In genomic region chr17:15649861-15650391, GRCh38 we compare ENCODE assay signal across 11 cellular contexts. TPM values are rescaled to one million over a fixed set of nuclear protein-coding genes. Genes with fewer than 3 reads are reported as not detected.
A peak's percentile ranks its signal among the peaks of the same experiment; 100 is the strongest.
DNase-seq lines count a peak whose midpoint lies in the region; ATAC-seq and TF ChIP-seq lines count a peak whose summit lies in the region.
"Had no signal": no experiment of that assay in that cellular context is flagged by ENCODE, and none has a peak within 500 bp of the region (broad histone marks: within the 10 kb centered on the region; RNA-seq: fewer than 3 reads in every experiment).

No MANE protein-coding gene starts in this region.

- dilution Hi-C loops in mammary epithelial cell (cut with HindIII; ENCODE audit: low sequenced_read_pairs): loop anchor here (10.0 kb wide), 1 partner anchor 295 kb away; the partner anchor contains the start of gene ADORA2B

- H3K23ac ChIP-seq in mesenchymal stem cell (ENCODE audit: low read length in 2 of 2): peak overlapping the region in 1 of 2 experiments; percentile 63

- no peak for TF ChIP-seq CTCF in mammary epithelial cell (conservative IDR thresholded peaks at IDR 0.05 in 1 of 2, IDR thresholded peaks at IDR 0.05 in 1 of 2; ENCODE audit: extremely low read depth in 1 of 2, insufficient read depth in 1 of 2, low read depth in 1 of 2, low read length in 2 of 2)
- TF ChIP-seq CTCF in uterus (IDR thresholded peaks at IDR 0.05): no peak
- no peak for TF ChIP-seq CTCF in CD4-positive, alpha-beta T cell (IDR thresholded peaks at IDR 0.05)

- H2AFZ ChIP-seq in mammary epithelial cell (ENCODE audit: low read depth, low read length) (no peak overlapping the region), mesenchymal stem cell (ENCODE audit: low read depth, low read length) (no peak overlapping the region)

- ATAC-seq in CD4-positive, alpha-beta T cell (ENCODE audit: poor library complexity): no peak
- ATAC-seq in GM18870 (IDR thresholded peaks at IDR 0.05; ENCODE audit: unreplicated experiment): no peak
- ATAC-seq: K562 had no signal

- no peaks in the 10 kb centered on the region for H3K9me3 Mint-ChIP-seq in activated CD4-positive, alpha-beta T cell treated with anti-CD3 and anti-CD28 coated beads, Interleukin-2, amount 10 ng/mL, durations not matched to agents 24 days and 14 days
- H3K9me3 Mint-ChIP-seq in CD4-positive, alpha-beta T cell: no peaks in the 10 kb centered on the region

- no peak overlapping the region for H4K91ac ChIP-seq in mesenchymal stem cell (ENCODE audit: low read length)

- 52% methylated on average over 4 of the region's 5 CpGs for WGBS in mammary epithelial cell (ENCODE audit: low coverage, missing lambda C conversion rate)
- 23% methylated on average over 5 of the region's 5 CpGs for WGBS in mesenchymal stem cell

- no TSS peak for BruUV-seq in mammary epithelial cell (replicated peaks; lab: Mats Ljungman, UMichigan)

- H3K9me3 ChIP-seq in mammary epithelial cell (replicated peaks; ENCODE audit: insufficient read depth, low read length): no peaks in the 10 kb centered on the region
- no peaks in the 10 kb centered on the region for H3K9me3 ChIP-seq in mesenchymal stem cell (ENCODE audit: control insufficient read depth, low read length)
- H3K9me3 ChIP-seq in uterus: no peaks in the 10 kb centered on the region
- H3K9me3 ChIP-seq in CD4-positive, alpha-beta T cell (ENCODE audit: control insufficient read depth, low read length): no peaks in the 10 kb centered on the region
- H3K9me3 ChIP-seq: right lobe of liver had no signal

- TF ChIP-seq POLR2A in uterus (IDR thresholded peaks at IDR 0.05): no peak

- H3K36me3 ChIP-seq in mammary epithelial cell (ENCODE audit: insufficient read depth, low read length): peaks cover 2% of the 10 kb centered on the region
- H3K36me3 ChIP-seq in mesenchymal stem cell (ENCODE audit: control insufficient read depth in 1 of 2, insufficient read depth in 2 of 2, low read depth in 1 of 2, low read length in 2 of 2): no peaks in the 10 kb centered on the region
- H3K36me3 ChIP-seq in uterus: no peaks in the 10 kb centered on the region
- H3K36me3 ChIP-seq: right lobe of liver had no signal

- H3K18ac ChIP-seq in mesenchymal stem cell (ENCODE audit: low read depth in 1 of 2, low read length in 2 of 2): no peak overlapping the region

- no peak overlapping the region for H2BK12ac ChIP-seq in mesenchymal stem cell (ENCODE audit: low read length in 2 of 2)

- no peak overlapping the region for H4K8ac ChIP-seq in mesenchymal stem cell (ENCODE audit: low read length)

- peak overlapping the region; percentile 55 to 67 (median 61) for H3K4me3 ChIP-seq in mammary epithelial cell (replicated peaks in 1 of 3; ENCODE audit: insufficient read depth in 1 of 3, low read depth in 2 of 3, low read length in 3 of 3)
- peak overlapping the region; percentile 29 to 80 for H3K4me3 ChIP-seq in mesenchymal stem cell (ENCODE audit: insufficient read depth in 1 of 2, low read depth in 1 of 2, low read length in 2 of 2)
- peak overlapping the region in 1 of 2 donors; percentile 32 for H3K4me3 ChIP-seq in uterus
- H3K4me3 ChIP-seq: right lobe of liver had no signal

- no peak overlapping the region for H2BK15ac ChIP-seq in mesenchymal stem cell (ENCODE audit: low read depth, poor library complexity, severe bottlenecking)

- H3K4me1 ChIP-seq in mammary epithelial cell (ENCODE audit: insufficient read depth, low read length): peaks cover 45% of the 10 kb centered on the region
- H3K4me1 ChIP-seq in mesenchymal stem cell (ENCODE audit: control insufficient read depth, insufficient read depth, low read depth, low read length): peaks cover 8% of the 10 kb centered on the region
- H3K4me1 ChIP-seq in uterus: peaks cover 0 to 3% of the 10 kb centered on the region in 2 donors
- H3K4me1 ChIP-seq: right lobe of liver had no signal

- H2AK5ac ChIP-seq in mesenchymal stem cell (ENCODE audit: low read length, severe bottlenecking): no peak overlapping the region

- peak overlapping the region; percentile 78 for H3K4me3 Mint-ChIP-seq in activated CD4-positive, alpha-beta T cell treated with anti-CD3 and anti-CD28 coated beads, Interleukin-2, amount 10 ng/mL, durations not matched to agents 24 days and 14 days
- no peak overlapping the region for H3K4me3 Mint-ChIP-seq in CD4-positive, alpha-beta T cell

- no peak for DNase-seq in activated CD4-positive, alpha-beta T cell treated with anti-CD3 and anti-CD28 coated beads, Interleukin-2, amount 10 ng/mL, durations not matched to agents 24 days and 14 days
- DNase-seq in activated CD4-positive, alpha-beta T cell treated with anti-CD3 and anti-CD28 coated beads, Interleukin-2, amount 50 U/mL, for 4 hours: no peak
- peak; percentile 65 for DNase-seq in mammary epithelial cell
- DNase-seq in mesenchymal stem cell: peak; percentile 78
- peak; percentile 25 to 61 for DNase-seq in uterus
- DNase-seq in CD4-positive, alpha-beta T cell: no peak
- no peak for DNase-seq in D341Med (ENCODE audit: low spot score)
- DNase-seq: activated CD4-positive, alpha-beta T cell treated with anti-CD3 and anti-CD28 coated beads for 1 hour; right lobe of liver had no signal

- no peak overlapping the region for H2BK5ac ChIP-seq in mesenchymal stem cell (ENCODE audit: low read depth, low read length, poor library complexity, severe bottlenecking)

- H3K27ac ChIP-seq in mammary epithelial cell (ENCODE audit: insufficient read depth, low read depth, low read length): peak overlapping the region; percentile 77
- H3K27ac ChIP-seq in mesenchymal stem cell (ENCODE audit: low read length, poor library complexity, severe bottlenecking): peak overlapping the region; percentile 2
- peak overlapping the region; percentile 50 to 70 for H3K27ac ChIP-seq in uterus
- H3K27ac ChIP-seq in CD4-positive, alpha-beta T cell (ENCODE audit: low read depth, low read length): no peak overlapping the region
- H3K27ac ChIP-seq: right lobe of liver had no signal

- peaks cover 6% of the 10 kb centered on the region for H3K36me3 Mint-ChIP-seq in activated CD4-positive, alpha-beta T cell treated with anti-CD3 and anti-CD28 coated beads, Interleukin-2, amount 10 ng/mL, durations not matched to agents 24 days and 14 days (ENCODE audit: low read depth)
- no peaks in the 10 kb centered on the region for H3K36me3 Mint-ChIP-seq in CD4-positive, alpha-beta T cell (ENCODE audit: low read depth)

- peak overlapping the region; percentile 73 for H3K9ac ChIP-seq in mammary epithelial cell (ENCODE audit: insufficient read depth, low read length)
- peak overlapping the region; percentile 79 for H3K9ac ChIP-seq in mesenchymal stem cell (ENCODE audit: low read length)

- peak overlapping the region; percentile 29 for H3K27ac Mint-ChIP-seq in activated CD4-positive, alpha-beta T cell treated with anti-CD3 and anti-CD28 coated beads, Interleukin-2, amount 10 ng/mL, durations not matched to agents 24 days and 14 days
- H3K27ac Mint-ChIP-seq in CD4-positive, alpha-beta T cell: no peak overlapping the region

- in situ Hi-C loops in mammary epithelial cell (cut with MboI; ENCODE audit: low sequenced_read_pairs in 2 of 2): no loop called here

- H3K4ac ChIP-seq in mesenchymal stem cell (ENCODE audit: low read depth in 1 of 2, low read length in 2 of 2): peak overlapping the region in 1 of 2 experiments; percentile 38

- H3K4me1 Mint-ChIP-seq in activated CD4-positive, alpha-beta T cell treated with anti-CD3 and anti-CD28 coated beads, Interleukin-2, amount 10 ng/mL, durations not matched to agents 24 days and 14 days: peaks cover 48% of the 10 kb centered on the region
- peaks cover 10% of the 10 kb centered on the region for H3K4me1 Mint-ChIP-seq in CD4-positive, alpha-beta T cell (ENCODE audit: low read depth)

- H3K79me1 ChIP-seq in mesenchymal stem cell (replicated peaks; ENCODE audit: low read length, poor library complexity, severe bottlenecking): peaks cover 3% of the 10 kb centered on the region

- CTCF ChIA-PET in mammary epithelial cell (lab: Charles Lee; ENCODE audit: low non-redundant PET): no interaction called here
- CTCF ChIA-PET in CD4-positive, alpha-beta T cell (lab: Charles Lee): no interaction called here

- H3K79me2 ChIP-seq in mammary epithelial cell (ENCODE audit: insufficient read depth, low read length): peaks cover 42% of the 10 kb centered on the region

- H3K27me3 ChIP-seq in mammary epithelial cell (ENCODE audit: insufficient read depth, low read length) (no peaks in the 10 kb centered on the region), mesenchymal stem cell (ENCODE audit: control insufficient read depth in 1 of 2, insufficient read depth in 1 of 2, low read length in 2 of 2) (no peaks in the 10 kb centered on the region), uterus (no peaks in the 10 kb centered on the region)
- H3K27me3 ChIP-seq in CD4-positive, alpha-beta T cell (ENCODE audit: control insufficient read depth, insufficient read depth, low read length): no peaks in the 10 kb centered on the region
- H3K27me3 ChIP-seq: right lobe of liver had no signal

- H2BK120ac ChIP-seq in mesenchymal stem cell (ENCODE audit: low read depth, low read length): no peak overlapping the region

- H3K4me2 ChIP-seq in mammary epithelial cell (ENCODE audit: insufficient read depth, low read depth, low read length): peak overlapping the region; percentile 79
- H3K4me2 ChIP-seq in mesenchymal stem cell (ENCODE audit: low read length, poor library complexity, severe bottlenecking): peak overlapping the region; percentile 64

- intact Hi-C loops in activated CD4-positive, alpha-beta T cell treated with anti-CD3 and anti-CD28 coated beads, Interleukin-2, amount 10 ng/mL, durations not matched to agents 24 days and 14 days (cut with micrococcal nuclease): no loop called here
- intact Hi-C loops in mammary epithelial cell (cut with micrococcal nuclease): no loop called here
- intact Hi-C loops in uterus (cut with DNase I; ENCODE audit: low total_unique reads): no loop called here
- intact Hi-C loops in CD4-positive, alpha-beta T cell (cut with DNase I, micrococcal nuclease): no loop called here

- H4K20me1 ChIP-seq in mammary epithelial cell (ENCODE audit: insufficient read depth, low read length): no peaks in the 10 kb centered on the region

- POLR2A ChIA-PET in CD4-positive, alpha-beta T cell (lab: Charles Lee): no interaction called here

- no peaks in the 10 kb centered on the region for H3K27me3 Mint-ChIP-seq in activated CD4-positive, alpha-beta T cell treated with anti-CD3 and anti-CD28 coated beads, Interleukin-2, amount 10 ng/mL, durations not matched to agents 24 days and 14 days
- H3K27me3 Mint-ChIP-seq in CD4-positive, alpha-beta T cell: no peaks in the 10 kb centered on the region

- H3K14ac ChIP-seq in mesenchymal stem cell (ENCODE audit: low read length in 2 of 2): no peak overlapping the region

RNA-seq across cellular contexts. Expression of gene FBXW10B, which starts 30.4 kb away (rescaled TPM):
- total RNA-seq in activated CD4-positive, alpha-beta T cell treated with anti-CD3 and anti-CD28 coated beads, Interleukin-2, amount 10 ng/mL, durations not matched to agents 24 days and 14 days: 0.35 and 0.36 TPM in 2 replicates
- total RNA-seq in mammary epithelial cell (1 to 10 TPM; 1.0 to 1.5 TPM), uterus (under 1 TPM in 2 of 4 donors, not detected in 2; 0.41 to 0.64 TPM)
- 0.93 TPM for polyA plus RNA-seq in mammary epithelial cell
- not detected for polyA minus RNA-seq in mammary epithelial cell
- 0.40 TPM for polyA plus RNA-seq in mesenchymal stem cell (2013, experiment 1 of 2)
- 0.29 TPM for polyA plus RNA-seq in mesenchymal stem cell (2013, experiment 2 of 2)
- under 1 TPM in 1 of 2 experiments, not detected in 1; 0.45 TPM for total RNA-seq in CD4-positive, alpha-beta T cell

RNA-seq across cellular contexts. Expression of gene TRIM16, which starts 34.2 kb away (rescaled TPM):
- total RNA-seq in activated CD4-positive, alpha-beta T cell treated with anti-CD3 and anti-CD28 coated beads, Interleukin-2, amount 10 ng/mL, durations not matched to agents 24 days and 14 days: 15.2 and 15.7 TPM in 2 replicates
- total RNA-seq in mammary epithelial cell: 10 to 100 TPM; 38.5 to 52.0 TPM
- 31.4 TPM for polyA plus RNA-seq in mammary epithelial cell
- 40.8 TPM for polyA minus RNA-seq in mammary epithelial cell
- polyA plus RNA-seq in mesenchymal stem cell (2013, experiment 1 of 2): 20.4 TPM
- 21.1 TPM for polyA plus RNA-seq in mesenchymal stem cell (2013, experiment 2 of 2)
- total RNA-seq in uterus: 10 to 100 TPM; 11.0 to 30.8 (median 19.4) TPM
- total RNA-seq in CD4-positive, alpha-beta T cell: 1 to 10 TPM; 5.6 to 5.7 TPM

RNA-seq across cellular contexts. Expression of gene ZNF286A, which starts 49.6 kb away (rescaled TPM):
- total RNA-seq in activated CD4-positive, alpha-beta T cell treated with anti-CD3 and anti-CD28 coated beads, Interleukin-2, amount 10 ng/mL, durations not matched to agents 24 days and 14 days: 24.5 and 25.6 TPM in 2 replicates
- total RNA-seq in mammary epithelial cell: 10 to 100 TPM; 29.8 to 37.0 TPM
- 33.8 TPM for polyA plus RNA-seq in mammary epithelial cell
- polyA minus RNA-seq in mammary epithelial cell: 31.4 TPM
- 11.0 TPM for polyA plus RNA-seq in mesenchymal stem cell (2013, experiment 1 of 2)
- polyA plus RNA-seq in mesenchymal stem cell (2013, experiment 2 of 2): 12.0 TPM
- total RNA-seq in uterus: 10 to 100 TPM in 3 of 4 donors, 1 to 10 TPM in 1; 5.6 to 79.0 (median 17.4) TPM
- 10 to 100 TPM; 14.4 to 19.4 TPM for total RNA-seq in CD4-positive, alpha-beta T cell

Comparison
In these comparisons a context has a peak if more than half of its experiments do, and no peak if none do; other contexts are left out.
1. DNase-seq: peak in mammary epithelial cell (single experiment), mesenchymal stem cell (single experiment) and uterus (2 of 2); none in activated CD4-positive, alpha-beta T cell treated with anti-CD3 and anti-CD28 coated beads, Interleukin-2, amount 10 ng/mL, durations not matched to agents 24 days and 14 days (single experiment), activated CD4-positive, alpha-beta T cell treated with anti-CD3 and anti-CD28 coated beads, Interleukin-2, amount 50 U/mL, for 4 hours (0 of 2), CD4-positive, alpha-beta T cell (0 of 10) and D341Med (single experiment).